Comparison of ENCODE assay signal across 15 cellular contexts in genomic region chr1:108572182-108572581, GRCh38. TPM values are rescaled to one million over a fixed set of nuclear protein-coding genes. Genes with fewer than 3 reads are reported as not detected.
DNase-seq lines count a peak whose midpoint lies in the region; ATAC-seq lines count a peak whose summit lies in the region.
"Had no signal": no experiment of that assay in that cellular context is flagged by ENCODE, and none has a peak within 500 bp of the region (broad histone marks: within the 10 kb centered on the region; RNA-seq: fewer than 3 reads in every experiment).

No MANE protein-coding gene starts in this region.

- CTCF ChIA-PET in activated naive CD4-positive, alpha-beta T cell treated with anti-CD3 and anti-CD28 coated beads for 36 hours (lab: Charles Lee) = no interaction called here

- DNase-seq in NK-92 treated with Interleukin-12 subunit alpha and Interleukin-12 subunit beta, amount 100 ng/mL, for 24 hours (lab: John Stamatoyannopoulos, UW) = peak; percentile 23
- no peak for DNase-seq in NK-92 (lab: John Stamatoyannopoulos, UW; ENCODE audit: unreplicated experiment)
- peak; percentile 13 for DNase-seq in activated naive CD4-positive, alpha-beta T cell treated with anti-CD3 and anti-CD28 coated beads for 36 hours
- DNase-seq in activated naive CD4-positive, alpha-beta T cell (lab: John Stamatoyannopoulos, UW) = no peak
- DNase-seq in stimulated activated naive CD8-positive, alpha-beta T cell treated with anti-CD3 and anti-CD28 coated beads, Interleukin-15, Interleukin-2, amounts not matched to agents 100 U/mL and 50 U/mL, for 24 hours = no peak
- no peak for DNase-seq in stimulated activated naive CD8-positive, alpha-beta T cell treated with anti-CD3 and anti-CD28 coated beads, Interleukin-15, amount 100 ng/mL, for 72 hours
- no peak for DNase-seq in right cardiac atrium
- DNase-seq: AML-193; Caco-2; CD4-positive, alpha-beta T cell; H9 had no signal

- peaks cover 3% of the 10 kb centered on the region for H3K9me3 Mint-ChIP-seq in activated naive CD4-positive, alpha-beta T cell treated with anti-CD3 and anti-CD28 coated beads for 36 hours
- peaks cover 0 to 6% of the 10 kb centered on the region in 2 donors for H3K9me3 Mint-ChIP-seq in stimulated activated naive CD8-positive, alpha-beta T cell treated with anti-CD3 and anti-CD28 coated beads, Interleukin-15, amount 100 ng/mL, for 72 hours

- H3K4me3 Mint-ChIP-seq in activated naive CD4-positive, alpha-beta T cell treated with anti-CD3 and anti-CD28 coated beads for 36 hours = no peak overlapping the region
- H3K4me3 Mint-ChIP-seq in stimulated activated naive CD8-positive, alpha-beta T cell treated with anti-CD3 and anti-CD28 coated beads, Interleukin-15, amount 100 ng/mL, for 72 hours = no peak overlapping the region
- H3K4me3 Mint-ChIP-seq: CD4-positive, alpha-beta T cell; H9 had no signal

- H3K27me3 Mint-ChIP-seq in activated naive CD4-positive, alpha-beta T cell treated with anti-CD3 and anti-CD28 coated beads for 36 hours (ENCODE audit: low read depth) = no peaks in the 10 kb centered on the region
- no peaks in the 10 kb centered on the region for H3K27me3 Mint-ChIP-seq in stimulated activated naive CD8-positive, alpha-beta T cell treated with anti-CD3 and anti-CD28 coated beads, Interleukin-15, amount 100 ng/mL, for 72 hours
- H3K27me3 Mint-ChIP-seq: CD4-positive, alpha-beta T cell had no signal

- no peaks in the 10 kb centered on the region for H3K4me1 ChIP-seq in right cardiac atrium (ENCODE audit: control insufficient read depth, insufficient read depth, low read length)
- H3K4me1 ChIP-seq: Caco-2 had no signal

- H3K27ac Mint-ChIP-seq in activated naive CD4-positive, alpha-beta T cell treated with anti-CD3 and anti-CD28 coated beads for 36 hours = no peak overlapping the region
- H3K27ac Mint-ChIP-seq in stimulated activated naive CD8-positive, alpha-beta T cell treated with anti-CD3 and anti-CD28 coated beads, Interleukin-15, amount 100 ng/mL, for 72 hours = no peak overlapping the region
- H3K27ac Mint-ChIP-seq: CD4-positive, alpha-beta T cell; H9 had no signal

- H3K27ac ChIP-seq in right cardiac atrium (ENCODE audit: low read length) = no peak overlapping the region
- H3K27ac ChIP-seq: 22Rv1, A549, C4-2B had no signal

- H3K9me3 ChIP-seq in right cardiac atrium (ENCODE audit: control insufficient read depth, low read length) = no peaks in the 10 kb centered on the region
- H3K9me3 ChIP-seq: A549, Caco-2 had no signal

- H3K4me3 ChIP-seq in right cardiac atrium (ENCODE audit: low read length) = no peak overlapping the region
- H3K4me3 ChIP-seq: A549 had no signal

- H3K36me3 Mint-ChIP-seq in activated naive CD4-positive, alpha-beta T cell treated with anti-CD3 and anti-CD28 coated beads for 36 hours (ENCODE audit: low read depth) = no peaks in the 10 kb centered on the region

- H3K4me1 Mint-ChIP-seq in activated naive CD4-positive, alpha-beta T cell treated with anti-CD3 and anti-CD28 coated beads for 36 hours (ENCODE audit: low read depth) = peaks cover 4% of the 10 kb centered on the region
- H3K4me1 Mint-ChIP-seq in stimulated activated naive CD8-positive, alpha-beta T cell treated with anti-CD3 and anti-CD28 coated beads, Interleukin-15, amount 100 ng/mL, for 72 hours = peaks cover 9% of the 10 kb centered on the region
- H3K4me1 Mint-ChIP-seq: H9 had no signal

- no peaks in the 10 kb centered on the region for H3K27me3 ChIP-seq in right cardiac atrium (ENCODE audit: control insufficient read depth, insufficient read depth)

- intact Hi-C loops in activated naive CD4-positive, alpha-beta T cell treated with anti-CD3 and anti-CD28 coated beads for 36 hours (cut with micrococcal nuclease) = no loop called here
- intact Hi-C loops in right cardiac atrium (cut with DNase I) = no loop called here

- 85% methylated on average over 5 of the region's 5 CpGs for WGBS in right cardiac atrium

- ATAC-seq in stimulated activated naive CD8-positive, alpha-beta T cell treated with anti-CD3 and anti-CD28 coated beads, Interleukin-15, Interleukin-2, amounts not matched to agents 100 U/mL and 50 U/mL, for 24 hours = peak; percentile 36
- no peak for ATAC-seq in stimulated activated naive CD8-positive, alpha-beta T cell treated with anti-CD3 and anti-CD28 coated beads, Interleukin-15, amount 100 ng/mL, for 72 hours
- ATAC-seq in right cardiac atrium = no peak
- ATAC-seq: A549, HepG2 had no signal

RNA-seq across cellular contexts. Expression of gene EEIG2, which starts 12.3 kb away (rescaled TPM):
- total RNA-seq in activated naive CD4-positive, alpha-beta T cell treated with anti-CD3 and anti-CD28 coated beads for 36 hours = 1 to 10 TPM; 7.6 to 7.9 TPM
- total RNA-seq in right cardiac atrium = 1 to 10 TPM; 5.0 to 9.8 (median 7.2) TPM
- 2.1 TPM for polyA plus RNA-seq in right cardiac atrium

Comparison
In these comparisons a context has a peak if more than half of its experiments do, and no peak if none do; other contexts are left out.
1. DNase-seq: peak in NK-92 treated with Interleukin-12 subunit alpha and Interleukin-12 subunit beta, amount 100 ng/mL, for 24 hours (single experiment) and activated naive CD4-positive, alpha-beta T cell treated with anti-CD3 and anti-CD28 coated beads for 36 hours (single experiment); none in NK-92 (single experiment), activated naive CD4-positive, alpha-beta T cell (0 of 4), stimulated activated naive CD8-positive, alpha-beta T cell treated with anti-CD3 and anti-CD28 coated beads, Interleukin-15, Interleukin-2, amounts not matched to agents 100 U/mL and 50 U/mL, for 24 hours (single experiment), stimulated activated naive CD8-positive, alpha-beta T cell treated with anti-CD3 and anti-CD28 coated beads, Interleukin-15, amount 100 ng/mL, for 72 hours (0 of 2) and right cardiac atrium (0 of 3).